In genomic region chr1:228486596-228487335, GRCh38 we compare ENCODE assay signal across 1 cellular context.
TF ChIP-seq lines count a peak whose summit lies in the region.

No MANE protein-coding gene starts in this region.

TF ChIP-seq in HepG2, 621 proteins besides CTCF, POLR2A, EP300 and RAD21 (continued from another document and continues in another):
- no peak for TF ChIP-seq ZNF496 (CRISPR knock-in tag; IDR thresholded peaks at IDR 0.05; ENCODE audit: insufficient replicate concordance)
- TF ChIP-seq ZNF333 (CRISPR knock-in tag; IDR thresholded peaks at IDR 0.05; ENCODE audit: borderline replicate concordance) = peak; percentile 94; the same call in 1 of the 2 replicates
- no peak for TF ChIP-seq PCBP1 (IDR thresholded peaks at IDR 0.05; ENCODE audit: borderline replicate concordance, low read depth, low read length)
- 0 out of 2 replicates have a peak, but pooled peaks have one; percentile 71 for TF ChIP-seq ZNF20 (CRISPR knock-in tag; IDR thresholded peaks at IDR 0.05)
- no peak for TF ChIP-seq LCORL (IDR thresholded peaks at IDR 0.05)
- TF ChIP-seq LCORL (CRISPR knock-in tag; IDR thresholded peaks at IDR 0.05) = no peak
- peak; percentile 44 for TF ChIP-seq ELF1 (CRISPR knock-in tag; IDR thresholded peaks at IDR 0.05)
- no peak for TF ChIP-seq ZNF781 (CRISPR knock-in tag; IDR thresholded peaks at IDR 0.05; ENCODE audit: borderline replicate concordance, not compliant biosample characterization)
- peak; percentile 62 for TF ChIP-seq ZNF710 (CRISPR knock-in tag; IDR thresholded peaks at IDR 0.05; ENCODE audit: borderline replicate concordance)
- TF ChIP-seq KDM3A (CRISPR knock-in tag; IDR thresholded peaks at IDR 0.05; ENCODE audit: low read depth) = no peak; the same call in 1 of the 2 replicates
- TF ChIP-seq ZNF317 (CRISPR knock-in tag; IDR thresholded peaks at IDR 0.05) = peak; percentile 80; the same call in 1 of the 2 replicates
- TF ChIP-seq DNMT3B (CRISPR knock-in tag; conservative IDR thresholded peaks at IDR 0.05) = peak; percentile 87; the same call in 1 of the 2 replicates
- no peak; the same call in none of the 2 replicates for TF ChIP-seq NR0B2 (CRISPR knock-in tag; IDR thresholded peaks at IDR 0.05)
- peak; percentile 97 for TF ChIP-seq KDM5B (CRISPR knock-in tag; IDR thresholded peaks at IDR 0.05; ENCODE audit: borderline replicate concordance)
- peak; percentile 84 for TF ChIP-seq ZNF142 (CRISPR knock-in tag; IDR thresholded peaks at IDR 0.05)
- peak; percentile 72 for TF ChIP-seq ZNF503 (CRISPR knock-in tag; IDR thresholded peaks at IDR 0.05)
- no peak for TF ChIP-seq RERE (CRISPR knock-in tag; IDR thresholded peaks at IDR 0.05; ENCODE audit: low read depth)
- TF ChIP-seq ZBTB7A (CRISPR knock-in tag; IDR thresholded peaks at IDR 0.05) = peak; percentile 91
- peak; percentile 68; the same call in 1 of the 2 replicates for TF ChIP-seq MIER3 (CRISPR knock-in tag; IDR thresholded peaks at IDR 0.05; ENCODE audit: borderline replicate concordance)
- peak; percentile 61; the same call in 1 of the 2 replicates for TF ChIP-seq HOXD1 (CRISPR knock-in tag; IDR thresholded peaks at IDR 0.05)
- TF ChIP-seq ZBTB25 (CRISPR knock-in tag; IDR thresholded peaks at IDR 0.05) = peak; percentile 83
- TF ChIP-seq HNF4G (IDR thresholded peaks at IDR 0.05; ENCODE audit: borderline replicate concordance, low read depth, low read length) = no peak
- no peak for TF ChIP-seq HNF4G (CRISPR knock-in tag; IDR thresholded peaks at IDR 0.05; ENCODE audit: borderline replicate concordance, low read depth)
- TF ChIP-seq ZNF276 (CRISPR knock-in tag; IDR thresholded peaks at IDR 0.05; ENCODE audit: low read depth) = 0 out of 2 replicates have a peak, but pooled peaks have one; percentile 50
- peak; percentile 74 for TF ChIP-seq HDAC2 (CRISPR knock-in tag; IDR thresholded peaks at IDR 0.05)
- no peak for TF ChIP-seq ZNF260 (CRISPR knock-in tag; IDR thresholded peaks at IDR 0.05; ENCODE audit: borderline replicate concordance, low read depth)
- TF ChIP-seq ARNTL (CRISPR knock-in tag; IDR thresholded peaks at IDR 0.05) = peak; percentile 11; the same call in 1 of the 2 replicates
- peak; percentile 92; the same call in 1 of the 2 replicates for TF ChIP-seq ZNF674 (CRISPR knock-in tag; IDR thresholded peaks at IDR 0.05; ENCODE audit: low read depth)
- peak; percentile 91; the same call in 1 of the 2 replicates for TF ChIP-seq ZNF790 (CRISPR knock-in tag; IDR thresholded peaks at IDR 0.05; ENCODE audit: borderline replicate concordance)
- TF ChIP-seq TAF15 (IDR thresholded peaks at IDR 0.05; ENCODE audit: low read depth, low read length, poor library complexity, severe bottlenecking) = no peak
- TF ChIP-seq ZSCAN12 (CRISPR knock-in tag; IDR thresholded peaks at IDR 0.05) = peak; percentile 94
- TF ChIP-seq ZNF446 (CRISPR knock-in tag; IDR thresholded peaks at IDR 0.05) = peak; percentile 96
- TF ChIP-seq RARG (CRISPR knock-in tag; IDR thresholded peaks at IDR 0.05; ENCODE audit: low read depth) = no peak
- no peak for TF ChIP-seq CBX2 (IDR thresholded peaks at IDR 0.05; ENCODE audit: low read depth, low read length)
- no peak for TF ChIP-seq CBX2 (CRISPR knock-in tag; IDR thresholded peaks at IDR 0.05; ENCODE audit: low read depth)
- peak; percentile 76; the same call in 1 of the 2 replicates for TF ChIP-seq CSRNP1 (CRISPR knock-in tag; IDR thresholded peaks at IDR 0.05)
